10 cellular contexts compared by ENCODE assay signal in genomic region chr20:46255440-46256104, GRCh38. TPM values are rescaled to one million over a fixed set of nuclear protein-coding genes. Genes with fewer than 3 reads are reported as not detected.
DNase-seq lines count a peak whose midpoint lies in the region; ATAC-seq and TF ChIP-seq lines count a peak whose summit lies in the region.
"Had no signal": no experiment of that assay in that cellular context is flagged by ENCODE, and none has a peak within 500 bp of the region (broad histone marks: within the 10 kb centered on the region; RNA-seq: fewer than 3 reads in every experiment).

No MANE protein-coding gene starts in this region.

- no peak overlapping the region for H3K27ac Mint-ChIP-seq in H9
- H3K27ac Mint-ChIP-seq: CD8-positive, alpha-beta memory T cell had no signal

- no peak overlapping the region for H2BK15ac ChIP-seq in H9 (ENCODE audit: low read depth, low read length)

- H2BK12ac ChIP-seq in H9 (ENCODE audit: insufficient read length, low read depth, low read length) = no peak overlapping the region

- H3K27ac ChIP-seq in RWPE1 = peak overlapping the region; percentile 86
- no peak overlapping the region for H3K27ac ChIP-seq in left ventricle myocardium inferior (replicated peaks)
- no peak overlapping the region for H3K27ac ChIP-seq in upper lobe of left lung
- no peak overlapping the region for H3K27ac ChIP-seq in H9 (ENCODE audit: insufficient read length, low read depth, low read length)

- intact Hi-C loops in left ventricle myocardium inferior (cut with micrococcal nuclease) = no loop called here

- no peak overlapping the region for H2AFZ ChIP-seq in H9 (ENCODE audit: low read length)

- H4K91ac ChIP-seq in H9 (ENCODE audit: insufficient read length, low read depth, low read length) = no peak overlapping the region

- H3K79me2 ChIP-seq in H9 (ENCODE audit: insufficient read depth, low read length) = no peaks in the 10 kb centered on the region

- H3K56ac ChIP-seq in H9 (ENCODE audit: insufficient read length, low read depth, low read length) = no peak overlapping the region

- no peak overlapping the region for H2BK20ac ChIP-seq in H9 (ENCODE audit: low read depth, low read length, poor library complexity, severe bottlenecking)

- no peaks in the 10 kb centered on the region for H3K36me3 Mint-ChIP-seq in H9 (ENCODE audit: insufficient read depth in 1 of 3, low read depth in 3 of 3)
- H3K36me3 Mint-ChIP-seq: CD8-positive, alpha-beta memory T cell had no signal

- H3K23me2 ChIP-seq in H9 (ENCODE audit: insufficient read length, low read depth, low read length, poor library complexity, severe bottlenecking) = no peaks in the 10 kb centered on the region

- POLR2A ChIA-PET in RWPE1 (lab: Yijun Ruan, JAX; ENCODE audit: low non-redundant PET) = no interaction called here

- no peak overlapping the region for H3K4me3 ChIP-seq in left ventricle myocardium inferior
- no peak overlapping the region for H3K4me3 ChIP-seq in upper lobe of left lung

- CTCF ChIA-PET in RWPE1 (lab: Yijun Ruan, JAX) = interaction anchor here (0.9 kb wide), 1 partner anchor 94 kb away, joined by 3 read pairs; no protein-coding TSS in a partner anchor

- H2AK5ac ChIP-seq in H9 (ENCODE audit: insufficient read length, low read length) = no peak overlapping the region

- no peak overlapping the region for H3K23ac ChIP-seq in H9 (ENCODE audit: insufficient read length, low read depth, low read length)

- no peak overlapping the region for H3K4me2 ChIP-seq in H9 (ENCODE audit: insufficient read depth, insufficient read length, low read length)

- H4K20me1 ChIP-seq in H9 (ENCODE audit: control insufficient read depth, insufficient read depth, insufficient read length) = no peaks in the 10 kb centered on the region

- no peak overlapping the region for H2BK120ac ChIP-seq in H9 (ENCODE audit: low read depth, low read length, poor library complexity, severe bottlenecking)

- TF ChIP-seq POLR2A in upper lobe of left lung (IDR thresholded peaks at IDR 0.05) = no peak

- H3K9me3 ChIP-seq in left ventricle myocardium inferior (replicated peaks) (no peaks in the 10 kb centered on the region), upper lobe of left lung (no peaks in the 10 kb centered on the region), H9 (ENCODE audit: control insufficient read depth, low read depth, low read length) (no peaks in the 10 kb centered on the region)

- H3K4me1 Mint-ChIP-seq in H9 = peaks cover 4 to 8% of the 10 kb centered on the region in 2 experiments
- H3K4me1 Mint-ChIP-seq: CD8-positive, alpha-beta memory T cell had no signal

- H4K8ac ChIP-seq in H9 (replicated peaks; ENCODE audit: insufficient read length, low read depth, low read length) = no peak overlapping the region

- H3K9me3 Mint-ChIP-seq in H9 = peaks cover 0 to 3% of the 10 kb centered on the region in 2 experiments; a peak in 2 of 5 replicates

- no peak overlapping the region for H3K9ac ChIP-seq in H9 (ENCODE audit: extremely low read depth, insufficient read length, low read length)

- H3K36me3 ChIP-seq in left ventricle myocardium inferior = no peaks in the 10 kb centered on the region
- no peaks in the 10 kb centered on the region for H3K36me3 ChIP-seq in upper lobe of left lung

- DNase-seq in A172 (ENCODE audit: low spot score) (peak; percentile 87), M059J (ENCODE audit: low read depth) (peak; percentile 58), RWPE1 (ENCODE audit: low spot score) (peak; percentile 97), left ventricle myocardium inferior (peak; percentile 78), upper lobe of left lung (peak in 1 of 2 donors; percentile 65), H9 (no peak)
- DNase-seq in stimulated activated CD8-positive, alpha-beta memory T cell treated with anti-CD3 and anti-CD28 coated beads, Interleukin-4, amount 100 ng/mL, for 48 hours = no peak

- H3K4me3 Mint-ChIP-seq in H9 = no peak overlapping the region
- H3K4me3 Mint-ChIP-seq: CD8-positive, alpha-beta memory T cell had no signal

- H3K27me3 ChIP-seq in left ventricle myocardium inferior (ENCODE audit: low read depth) (peaks cover 81% of the 10 kb centered on the region), upper lobe of left lung (peaks cover 0 to 14% (median 9%) of the 10 kb centered on the region in 4 donors), H9 (ENCODE audit: insufficient read depth, low read length) (peaks cover 11% of the 10 kb centered on the region; the same call in 1 of the 2 replicates)

- H4K5ac ChIP-seq in H9 (ENCODE audit: insufficient read length, low read depth, low read length) = no peak overlapping the region

- H3K4me1 ChIP-seq in left ventricle myocardium inferior (peaks cover 6% of the 10 kb centered on the region), upper lobe of left lung (peaks cover 0 to 9% (median 1%) of the 10 kb centered on the region in 4 donors), H9 (ENCODE audit: insufficient read depth, low read length) (no peaks in the 10 kb centered on the region)

- ATAC-seq in upper lobe of left lung (ENCODE audit: low FRiP score in 2 of 2) (peak; percentile 39 to 55), HG03520 (IDR thresholded peaks at IDR 0.05; ENCODE audit: unreplicated experiment) (no peak)

- H3T11ph ChIP-seq in H9 (ENCODE audit: low read length) = no peak overlapping the region

- H3K18ac ChIP-seq in H9 (ENCODE audit: insufficient read length, low read depth, low read length) = no peak overlapping the region

- no peak for TF ChIP-seq CTCF in RWPE1 (conservative IDR thresholded peaks at IDR 0.05; ENCODE audit: low read depth)
- TF ChIP-seq CTCF in left ventricle myocardium inferior (IDR thresholded peaks at IDR 0.05; ENCODE audit: borderline replicate concordance) = no peak
- no peak for TF ChIP-seq CTCF in upper lobe of left lung (IDR thresholded peaks at IDR 0.05)
- TF ChIP-seq CTCF in H9 (conservative IDR thresholded peaks at IDR 0.05) = no peak

- H2BK5ac ChIP-seq in H9 (ENCODE audit: insufficient read length, low read length) = no peak overlapping the region

- H3K14ac ChIP-seq in H9 (ENCODE audit: insufficient read depth, low read length) = no peak overlapping the region

- peaks cover 48% of the 10 kb centered on the region for H3K27me3 Mint-ChIP-seq in H9 (ENCODE audit: low read depth)

- H3K4ac ChIP-seq in H9 (ENCODE audit: low read depth, low read length) = no peak overlapping the region

- TF ChIP-seq EP300 in upper lobe of left lung (IDR thresholded peaks at IDR 0.05) = no peak

- no peaks in the 10 kb centered on the region for H3K79me1 ChIP-seq in H9 (ENCODE audit: insufficient read depth, low read depth, low read length, poor library complexity, severe bottlenecking)

- 51 to 68% methylated on average over 6 to 8 of the region's 8 CpGs for WGBS in upper lobe of left lung, 2 donors
- no CpG with 5 or more reads among the region's 8 CpGs for WGBS in H9 (ENCODE audit: extremely low coverage, insufficient read length, low lambda C conversion rate)

RNA-seq across cellular contexts. Expression of gene CDH22, which starts 52.7 kb away (rescaled TPM):
- total RNA-seq in A172 (2014; rRNA removed; shearing (Covaris generic)) = not detected in 2 replicates
- not detected in 2 replicates for total RNA-seq in M059J (2014; rRNA removed; shearing (Covaris generic))
- total RNA-seq in left ventricle myocardium inferior = 2.3 TPM
- total RNA-seq in upper lobe of left lung = under 1 TPM in 4 of 6 donors, not detected in 2; 0.10 to 0.40 (median 0.24) TPM
- 0.20 TPM in 1 of 2 replicates, not detected in the other for total RNA-seq in H9 (2021)
- total RNA-seq: CD8-positive, alpha-beta memory T cell; NCI-H460 had no signal

Comparison
In these comparisons a context has a peak if more than half of its experiments do, and no peak if none do; other contexts are left out.
1. DNase-seq: peak in A172 (single experiment), M059J (single experiment), RWPE1 (single experiment) and left ventricle myocardium inferior (single experiment); none in stimulated activated CD8-positive, alpha-beta memory T cell treated with anti-CD3 and anti-CD28 coated beads, Interleukin-4, amount 100 ng/mL, for 48 hours (single experiment) and H9 (single experiment).